2 cellular contexts compared by ENCODE assay signal in genomic region chr7:112516418-112516817, GRCh38. TPM values are rescaled to one million over a fixed set of nuclear protein-coding genes. Genes with fewer than 3 reads are reported as not detected.
"Had no signal": no experiment of that assay in that cellular context is flagged by ENCODE, and none has a peak within 500 bp of the region (broad histone marks: within the 10 kb centered on the region; RNA-seq: fewer than 3 reads in every experiment).

No MANE protein-coding gene starts in this region.

RNA-seq across cellular contexts. Expression of gene LSMEM1, which starts 35.6 kb away (rescaled TPM):
- total RNA-seq: ascending aorta, IMR-90 had no signal
